Comparison of ENCODE assay signal across 8 cellular contexts in genomic region chr7:521221-522070, GRCh38. TPM values are rescaled to one million over a fixed set of nuclear protein-coding genes. Genes with fewer than 3 reads are reported as not detected.
DNase-seq lines count a peak whose midpoint lies in the region; ATAC-seq, FAIRE-seq and TF ChIP-seq lines count a peak whose summit lies in the region.

No MANE protein-coding gene starts in this region.

- TF ChIP-seq EP300 in GM12878 (IDR thresholded peaks at IDR 0.05; ENCODE audit: borderline replicate concordance in 1 of 2, control insufficient read depth in 1 of 2, low read depth in 2 of 2, low read length in 2 of 2), result no peak

- DNase-seq in COLO668 (lab: John Stamatoyannopoulos, UW; ENCODE audit: unreplicated experiment) (peak; percentile 92), GM12878 (ENCODE audit: low read depth, low spot score) (no peak), kidney epithelial cell (ENCODE audit: low read depth) (no peak), D721Med (ENCODE audit: insufficient read length, low spot score) (no peak)
- DNase-seq in stimulated activated CD4-positive, alpha-beta T cell treated with anti-CD3 and anti-CD28 coated beads, Interleukin-4, amount 100 ng/mL, for 24 hours, result no peak

- FAIRE-seq in GM12878 (lab: Jason Lieb, UNC) (no peak), D721Med (lab: Jason Lieb, UNC) (no peak)

- SMC1A ChIA-PET in GM12878 (lab: Charles Lee; ENCODE audit: uncharacterized antibody, unreplicated experiment), result no interaction called here

- H3K9ac ChIP-seq in HUES64 (ENCODE audit: low read depth, low read length) (peak overlapping the region; percentile 21; the same call in 1 of the 2 replicates), GM12878 (ENCODE audit: control insufficient read depth, insufficient read depth, low read length) (no peak overlapping the region), stomach smooth muscle (ENCODE audit: low read length in 2 of 2) (peak overlapping the region in 1 of 2 donors; percentile 22)

- H3K9me3 ChIP-seq in HUES64 (ENCODE audit: insufficient read depth, low read depth, low read length), result no peaks in the 10 kb centered on the region
- no peaks in the 10 kb centered on the region for H3K9me3 ChIP-seq in GM12878 (replicated peaks; ENCODE audit: control insufficient read depth, insufficient read depth, low read length)
- H3K9me3 ChIP-seq in stomach smooth muscle (ENCODE audit: control insufficient read depth in 2 of 2, low read length in 2 of 2), result no peaks in the 10 kb centered on the region

- intact Hi-C loops in GM12878 (cut with micrococcal nuclease; ENCODE audit: unreplicated experiment), result loop anchor here (10.0 kb wide), 2 partner anchors 197 to 353 kb away; partner anchors contain the start of gene GET4

- TF ChIP-seq CTCF in GM12878 (IDR thresholded peaks at IDR 0.05 in 2 of 3, conservative IDR thresholded peaks at IDR 0.05 in 1 of 3; ENCODE audit: control insufficient read depth in 2 of 3, extremely low read depth in 1 of 3, insufficient read depth in 1 of 3, low read depth in 3 of 3, low read length in 3 of 3) (no peak), kidney epithelial cell (IDR thresholded peaks at IDR 0.05; ENCODE audit: insufficient read depth, low read length, poor library complexity, severe bottlenecking) (no peak), D721Med (IDR thresholded peaks at IDR 0.05; ENCODE audit: insufficient read depth, missing control alignments) (no peak)

- RAD21 ChIA-PET in GM12878 (lab: Charles Lee; ENCODE audit: unreplicated experiment), result interaction anchor here (0.6 to 2.3 kb wide), 6 partner anchors 11 to 451 kb away, joined by 3 to 11 read pairs (median 3); no protein-coding TSS in a partner anchor

- H3K36me3 ChIP-seq in HUES64 (ENCODE audit: insufficient read depth, low read length) (no peaks in the 10 kb centered on the region), GM12878 (ENCODE audit: control insufficient read depth in 2 of 2, insufficient read depth in 2 of 2, low read length in 1 of 2) (no peaks in the 10 kb centered on the region), kidney epithelial cell (ENCODE audit: control insufficient read depth, insufficient read depth, low read length) (no peaks in the 10 kb centered on the region), stomach smooth muscle (ENCODE audit: control insufficient read depth in 2 of 2, insufficient read depth in 2 of 2, low read length in 2 of 2) (no peaks in the 10 kb centered on the region)

- in situ Hi-C loops in GM12878 (cut with MboI), result loop anchor here (5.0 kb wide), 1 partner anchor 66 kb away; no protein-coding TSS in a partner anchor

- no peak for TF ChIP-seq POLR2A in GM12878 (IDR thresholded peaks at IDR 0.05; ENCODE audit: low read depth, low read length)

- H3K27ac ChIP-seq in HUES64 (ENCODE audit: low read depth, low read length) (no peak overlapping the region), GM12878 (ENCODE audit: control insufficient read depth, insufficient read depth) (no peak overlapping the region), stomach smooth muscle (ENCODE audit: low read length) (no peak overlapping the region)

- H3K4me2 ChIP-seq in GM12878 (ENCODE audit: control insufficient read depth, insufficient read depth), result peak overlapping the region; percentile 69

- 1% methylated on average over 72 of the region's 72 CpGs for WGBS in HUES64
- WGBS in GM12878 (ENCODE audit: insufficient coverage, insufficient replicate concordance, low lambda C conversion rate, missing lambda C conversion rate), result 20% methylated on average over 70 of the region's 72 CpGs

- H3K4me3 ChIP-seq in HUES64 (ENCODE audit: low read length), result peak overlapping the region; percentile 84
- peak overlapping the region; percentile 45; the same call in 1 of the 2 replicates for H3K4me3 ChIP-seq in GM12878
- H3K4me3 ChIP-seq in kidney epithelial cell (ENCODE audit: low read depth, low read length), result peak overlapping the region; percentile 32
- peak overlapping the region; percentile 36 to 69 for H3K4me3 ChIP-seq in stomach smooth muscle (ENCODE audit: low read length in 2 of 2)

- H3K27me3 ChIP-seq in HUES64 (ENCODE audit: insufficient read depth, low read length) (peaks cover 69% of the 10 kb centered on the region), GM12878 (replicated peaks in 1 of 2; ENCODE audit: control insufficient read depth in 2 of 2, insufficient read depth in 2 of 2, low read length in 1 of 2) (peaks cover 2 to 3% of the 10 kb centered on the region in 2 experiments), kidney epithelial cell (ENCODE audit: control insufficient read depth, insufficient read depth, low read length) (peaks cover 30% of the 10 kb centered on the region), stomach smooth muscle (ENCODE audit: control insufficient read depth in 1 of 2, insufficient read depth in 2 of 2, low read length in 2 of 2) (peaks cover 10 to 35% of the 10 kb centered on the region in 2 donors)

- H3K4me1 ChIP-seq in HUES64 (ENCODE audit: insufficient read depth, low read length) (0 out of 2 replicates have a peak, but pooled peaks cover 4% of the 10 kb centered on the region), GM12878 (ENCODE audit: control insufficient read depth, insufficient read depth, low read length) (peaks cover 16% of the 10 kb centered on the region), stomach smooth muscle (ENCODE audit: control insufficient read depth, insufficient read depth, low read length) (peaks cover 22% of the 10 kb centered on the region)

- H4K20me1 ChIP-seq in GM12878 (ENCODE audit: control insufficient read depth, insufficient read depth), result no peaks in the 10 kb centered on the region

- CTCF ChIA-PET in GM12878 (lab: Yijun Ruan, JAX), result interaction anchor here (0.6 to 1.3 kb wide), 2 partner anchors 19 to 72 kb away, joined by 3 read pairs; no protein-coding TSS in a partner anchor

- no TSS peak for BruUV-seq in GM12878 (replicated peaks; lab: Mats Ljungman, UMichigan)

- no peak for TF ChIP-seq RAD21 in GM12878 (IDR thresholded peaks at IDR 0.05; ENCODE audit: insufficient read depth, low read depth, low read length)

- no peak overlapping the region for H2AFZ ChIP-seq in GM12878 (ENCODE audit: control insufficient read depth, low read depth, low read length)

- ATAC-seq in GM12878 (peak; percentile 35), GM21528 (IDR thresholded peaks at IDR 0.05; ENCODE audit: low FRiP score, unreplicated experiment) (no peak)

- H3K79me2 ChIP-seq in GM12878 (ENCODE audit: control insufficient read depth, insufficient read depth, low read length), result no peaks in the 10 kb centered on the region

- POLR2A ChIA-PET in GM12878 (lab: Charles Lee), result no interaction called here

TF ChIP-seq in GM12878, 131 proteins besides CTCF, POLR2A, EP300 and RAD21:
- TF ChIP-seq RUNX3 (IDR thresholded peaks at IDR 0.05; ENCODE audit: low read length) (peak; percentile 59; the same call in 1 of the 2 replicates), IKZF1 (conservative IDR thresholded peaks at IDR 0.05) (no peak), EGR1 (IDR thresholded peaks at IDR 0.05; ENCODE audit: borderline replicate concordance in 1 of 2, low read depth in 2 of 2, low read length in 2 of 2) (peak in 1 of 2 experiments; percentile 47; a peak in 2 of 3 replicates), BMI1 (IDR thresholded peaks at IDR 0.05; ENCODE audit: borderline replicate concordance) (peak; percentile 93)

RNA-seq across cellular contexts. Expression of gene PDGFA, which starts 1.8 kb away (rescaled TPM):
- 25.8 TPM for polyA plus RNA-seq in HUES64 (2013, experiment 1 of 2)
- polyA plus RNA-seq in HUES64 (2013, experiment 2 of 2), result 27.5 TPM
- total RNA-seq in GM12878 (2013; cell fraction: nucleolus; rRNA removed), result 48.1 and 48.7 TPM in 2 replicates
- total RNA-seq in GM12878 (2014; rRNA removed), result 5.7 and 7.2 TPM in 2 replicates
- 4.2 and 5.5 TPM in 2 replicates for total RNA-seq in GM12878 (2014; rRNA removed; fragmentation: Illumina TruSeq; extraction: Trizol)
- total RNA-seq in GM12878 (2021), result 8.2 and 10.7 TPM in 2 replicates
- 0.93 TPM for polyA plus RNA-seq in GM12878 (2011; ENCODE audit: low read depth)
- 6.5 and 10.0 TPM in 2 replicates for polyA plus RNA-seq in GM12878 (2011; rRNA removed)
- polyA plus RNA-seq in GM12878 (2011; cell fraction: cytosol; rRNA removed), result 11.9 and 13.4 TPM in 2 replicates
- polyA plus RNA-seq in GM12878 (2011; cell fraction: nucleus; rRNA removed), result 31.4 and 35.6 TPM in 2 replicates
- 2.0 and 4.6 TPM in 2 replicates for polyA plus RNA-seq in GM12878 (2012)
- polyA plus RNA-seq in GM12878 (2014; fragmentation: Illumina TruSeq; extraction: Trizol), result 3.5 and 3.6 TPM in 2 replicates
- 1 to 10 TPM; 5.8 to 9.2 TPM for polyA plus RNA-seq in GM12878 (2014; fragmentation: Nextera tagmentation; extraction: Ambion mirVana)
- 5.1 and 6.2 TPM in 2 replicates for polyA plus RNA-seq in GM12878 (2014; rRNA removed)
- polyA plus RNA-seq in GM12878 (2016; fragmentation: Nextera tagmentation; extraction: Ambion mirVana), result 1 to 10 TPM; 2.5 to 3.2 TPM
- 27.1 and 46.8 TPM in 2 replicates for polyA minus RNA-seq in GM12878 (2011; rRNA and poly(A)+ RNA removed)
- 20.0 and 25.0 TPM in 2 replicates for polyA minus RNA-seq in GM12878 (2011; cell fraction: cytosol; rRNA and poly(A)+ RNA removed)
- 8.8 and 16.8 TPM in 2 replicates for polyA minus RNA-seq in GM12878 (2011; cell fraction: nucleus; rRNA and poly(A)+ RNA removed)
- total RNA-seq in kidney epithelial cell, result 65.6 and 92.4 TPM in 2 replicates

Comparison
In these comparisons a context has a peak if more than half of its experiments do, and no peak if none do; other contexts are left out.
1. H3K4me3 ChIP-seq: peak in every context shown above with its lines; median percentile 84 in HUES64; 52 in stomach smooth muscle; 45 in GM12878; 32 in kidney epithelial cell.